Comparison of ENCODE assay signal across 8 cellular contexts in genomic region chr17:2336215-2337151, GRCh38. TPM values are rescaled to one million over a fixed set of nuclear protein-coding genes. Genes with fewer than 3 reads are reported as not detected.
A peak's percentile ranks its signal among the peaks of the same experiment; 100 is the strongest.
DNase-seq lines count a peak whose midpoint lies in the region; ATAC-seq and TF ChIP-seq lines count a peak whose summit lies in the region.

TSR1 (minus strand) TSS chr17:2336457; CDS start chr17:2336427, 30 bp downstream.

- H3K27ac ChIP-seq in C4-2B = peak within 1 kb of the TSS; percentile 92
- H3K27ac ChIP-seq in lower lobe of right lung = peak within 1 kb of the TSS; percentile 84

- H3K4me1 Mint-ChIP-seq in activated CD8-positive, alpha-beta T cell treated with anti-CD3 and anti-CD28 coated beads for 36 hours (ENCODE audit: low read depth) = peaks cover 9% of the 10 kb centered on the region

- intact Hi-C loops in activated CD8-positive, alpha-beta T cell treated with anti-CD3 and anti-CD28 coated beads for 36 hours (cut with micrococcal nuclease) = loop anchor here (5.0 kb wide), 1 partner anchor 84 kb away; no protein-coding TSS in a partner anchor
- intact Hi-C loops in lower lobe of right lung (cut with DNase I) = no loop called here

- H3K27ac Mint-ChIP-seq in activated CD8-positive, alpha-beta T cell treated with anti-CD3 and anti-CD28 coated beads for 36 hours = peak within 1 kb of the TSS; percentile 96

- H3K9me3 Mint-ChIP-seq in activated CD8-positive, alpha-beta T cell treated with anti-CD3 and anti-CD28 coated beads for 36 hours = no peaks in the 10 kb centered on the region

- no peaks in the 10 kb centered on the region for H3K27me3 ChIP-seq in lower lobe of right lung (ENCODE audit: low read depth)

- POLR2A ChIA-PET in activated CD8-positive, alpha-beta T cell treated with anti-CD3 and anti-CD28 coated beads for 36 hours (lab: Charles Lee) = interaction anchor here (0.7 to 10.5 kb wide), 23 partner anchors 9 to 848 kb away, joined by 3 to 114 read pairs (median 4); partner anchors contain the start of genes SMG6 and SRR

- CTCF ChIA-PET in activated CD8-positive, alpha-beta T cell treated with anti-CD3 and anti-CD28 coated beads for 36 hours (lab: Charles Lee) = interaction anchor here (0.7 to 3.3 kb wide), 8 partner anchors 17 to 282 kb away, joined by 3 to 20 read pairs (median 4); partner anchors contain the start of genes HIC1, SMG6 and SRR

- peaks cover 14% of the 10 kb centered on the region for H3K4me1 ChIP-seq in lower lobe of right lung

- H3K4me3 Mint-ChIP-seq in activated CD8-positive, alpha-beta T cell treated with anti-CD3 and anti-CD28 coated beads for 36 hours = no peak within 1 kb of the TSS

- peaks cover 40% of the 10 kb centered on the region for H3K36me3 ChIP-seq in lower lobe of right lung

- H3K4me3 ChIP-seq in lower lobe of right lung = peak within 1 kb of the TSS; percentile 86

- ATAC-seq in HG03520 (IDR thresholded peaks at IDR 0.05; ENCODE audit: unreplicated experiment) (peak; percentile 80), lower lobe of right lung (peak; percentile 97)
- ATAC-seq in activated CD8-positive, alpha-beta T cell treated with anti-CD3 and anti-CD28 coated beads for 36 hours = peak; percentile 88

- no peaks in the 10 kb centered on the region for H3K9me3 ChIP-seq in lower lobe of right lung

- no peaks in the 10 kb centered on the region for H3K27me3 Mint-ChIP-seq in activated CD8-positive, alpha-beta T cell treated with anti-CD3 and anti-CD28 coated beads for 36 hours

- DNase-seq in GM19240 (ENCODE audit: insufficient read length, low spot score) = peak; percentile 99
- peak; percentile 98 for DNase-seq in NCI-H82 (lab: John Stamatoyannopoulos, UW)
- peak; percentile 92 for DNase-seq in activated CD8-positive, alpha-beta T cell treated with anti-CD3 and anti-CD28 coated beads for 36 hours
- DNase-seq in ecto neural progenitor cell (ENCODE audit: low spot score) = peak; percentile 96
- DNase-seq in lower lobe of right lung = peak; percentile 93
- DNase-seq in stimulated activated CD4-positive, alpha-beta T cell treated with anti-CD3 and anti-CD28 coated beads, TNF-alpha, amount 100 ng/mL, for 24 hours (ENCODE audit: low read depth in 3 of 3) = peak; percentile 81 to 90 (median 86)

- H3K36me3 Mint-ChIP-seq in activated CD8-positive, alpha-beta T cell treated with anti-CD3 and anti-CD28 coated beads for 36 hours (ENCODE audit: low read depth) = peaks cover 4% of the 10 kb centered on the region

- TF ChIP-seq CTCF in C4-2B (conservative IDR thresholded peaks at IDR 0.05) (peak; percentile 46), lower lobe of right lung (IDR thresholded peaks at IDR 0.05) (peak; percentile 39)
- no peak for TF ChIP-seq CTCF in activated CD8-positive, alpha-beta T cell treated with anti-CD3 and anti-CD28 coated beads for 36 hours (IDR thresholded peaks at IDR 0.05)

RNA-seq across cellular contexts. Expression of gene TSR1, which starts in this region (rescaled TPM):
- 10 to 100 TPM; 75.8 to 79.4 TPM for total RNA-seq in activated CD8-positive, alpha-beta T cell treated with anti-CD3 and anti-CD28 coated beads for 36 hours
- total RNA-seq in lower lobe of right lung = 18.8 TPM

Comparison
In these comparisons a context has a peak if more than half of its experiments do, and no peak if none do; other contexts are left out.
1. Peak in every context shown above with its lines: DNase-seq, ATAC-seq, H3K4me3 ChIP-seq and H3K27ac ChIP-seq.